1 cellular context compared by ENCODE assay signal in the genomic region with DNA sequence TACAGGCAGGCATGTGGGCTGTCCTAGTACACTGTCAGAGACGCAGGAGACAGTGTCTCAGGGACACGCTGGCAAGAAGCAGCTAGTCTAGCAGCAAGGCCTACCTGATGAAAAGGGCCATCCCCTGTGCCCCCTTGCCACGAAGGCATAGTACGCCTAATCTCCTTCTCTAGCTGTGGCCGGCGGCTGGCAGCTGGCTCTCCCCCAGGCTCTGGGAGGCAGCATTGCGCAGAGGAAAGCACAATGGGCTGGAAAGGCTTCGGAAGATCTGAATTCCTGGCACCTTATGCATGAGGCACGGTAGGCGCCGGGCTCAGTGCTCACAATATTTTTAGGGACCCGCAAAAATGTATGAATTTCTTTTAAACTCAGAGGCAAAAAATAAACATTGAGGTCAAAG.
TF ChIP-seq lines count a peak whose summit lies in the region.

No MANE protein-coding gene starts in this region.

TF ChIP-seq in SK-N-SH, 30 proteins besides CTCF, POLR2A, EP300 and RAD21 (continued from another document):
- TF ChIP-seq, protein P1, sequence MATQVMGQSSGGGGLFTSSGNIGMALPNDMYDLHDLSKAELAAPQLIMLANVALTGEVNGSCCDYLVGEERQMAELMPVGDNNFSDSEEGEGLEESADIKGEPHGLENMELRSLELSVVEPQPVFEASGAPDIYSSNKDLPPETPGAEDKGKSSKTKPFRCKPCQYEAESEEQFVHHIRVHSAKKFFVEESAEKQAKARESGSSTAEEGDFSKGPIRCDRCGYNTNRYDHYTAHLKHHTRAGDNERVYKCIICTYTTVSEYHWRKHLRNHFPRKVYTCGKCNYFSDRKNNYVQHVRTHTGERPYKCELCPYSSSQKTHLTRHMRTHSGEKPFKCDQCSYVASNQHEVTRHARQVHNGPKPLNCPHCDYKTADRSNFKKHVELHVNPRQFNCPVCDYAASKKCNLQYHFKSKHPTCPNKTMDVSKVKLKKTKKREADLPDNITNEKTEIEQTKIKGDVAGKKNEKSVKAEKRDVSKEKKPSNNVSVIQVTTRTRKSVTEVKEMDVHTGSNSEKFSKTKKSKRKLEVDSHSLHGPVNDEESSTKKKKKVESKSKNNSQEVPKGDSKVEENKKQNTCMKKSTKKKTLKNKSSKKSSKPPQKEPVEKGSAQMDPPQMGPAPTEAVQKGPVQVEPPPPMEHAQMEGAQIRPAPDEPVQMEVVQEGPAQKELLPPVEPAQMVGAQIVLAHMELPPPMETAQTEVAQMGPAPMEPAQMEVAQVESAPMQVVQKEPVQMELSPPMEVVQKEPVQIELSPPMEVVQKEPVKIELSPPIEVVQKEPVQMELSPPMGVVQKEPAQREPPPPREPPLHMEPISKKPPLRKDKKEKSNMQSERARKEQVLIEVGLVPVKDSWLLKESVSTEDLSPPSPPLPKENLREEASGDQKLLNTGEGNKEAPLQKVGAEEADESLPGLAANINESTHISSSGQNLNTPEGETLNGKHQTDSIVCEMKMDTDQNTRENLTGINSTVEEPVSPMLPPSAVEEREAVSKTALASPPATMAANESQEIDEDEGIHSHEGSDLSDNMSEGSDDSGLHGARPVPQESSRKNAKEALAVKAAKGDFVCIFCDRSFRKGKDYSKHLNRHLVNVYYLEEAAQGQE (IDR thresholded peaks at IDR 0.05; ENCODE audit: low read depth, low read length) = no peak
- no peak for TF ChIP-seq FOSL2 (IDR thresholded peaks at IDR 0.05; ENCODE audit: borderline replicate concordance, low read depth)
- no peak for TF ChIP-seq YY1 (IDR thresholded peaks at IDR 0.05; ENCODE audit: low read depth)
- TF ChIP-seq, protein P2, sequence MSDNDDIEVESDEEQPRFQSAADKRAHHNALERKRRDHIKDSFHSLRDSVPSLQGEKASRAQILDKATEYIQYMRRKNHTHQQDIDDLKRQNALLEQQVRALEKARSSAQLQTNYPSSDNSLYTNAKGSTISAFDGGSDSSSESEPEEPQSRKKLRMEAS (IDR thresholded peaks at IDR 0.05; ENCODE audit: low read depth) = no peak
- TF ChIP-seq, protein P3, sequence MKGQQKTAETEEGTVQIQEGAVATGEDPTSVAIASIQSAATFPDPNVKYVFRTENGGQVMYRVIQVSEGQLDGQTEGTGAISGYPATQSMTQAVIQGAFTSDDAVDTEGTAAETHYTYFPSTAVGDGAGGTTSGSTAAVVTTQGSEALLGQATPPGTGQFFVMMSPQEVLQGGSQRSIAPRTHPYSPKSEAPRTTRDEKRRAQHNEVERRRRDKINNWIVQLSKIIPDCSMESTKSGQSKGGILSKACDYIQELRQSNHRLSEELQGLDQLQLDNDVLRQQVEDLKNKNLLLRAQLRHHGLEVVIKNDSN (IDR thresholded peaks at IDR 0.05; ENCODE audit: borderline replicate concordance, low read depth) = no peak
- TF ChIP-seq, protein P4, sequence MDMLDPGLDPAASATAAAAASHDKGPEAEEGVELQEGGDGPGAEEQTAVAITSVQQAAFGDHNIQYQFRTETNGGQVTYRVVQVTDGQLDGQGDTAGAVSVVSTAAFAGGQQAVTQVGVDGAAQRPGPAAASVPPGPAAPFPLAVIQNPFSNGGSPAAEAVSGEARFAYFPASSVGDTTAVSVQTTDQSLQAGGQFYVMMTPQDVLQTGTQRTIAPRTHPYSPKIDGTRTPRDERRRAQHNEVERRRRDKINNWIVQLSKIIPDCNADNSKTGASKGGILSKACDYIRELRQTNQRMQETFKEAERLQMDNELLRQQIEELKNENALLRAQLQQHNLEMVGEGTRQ (IDR thresholded peaks at IDR 0.05; ENCODE audit: borderline replicate concordance, low read depth, low read length) = no peak
- no peak for TF ChIP-seq EZH2phosphoT487 (IDR thresholded peaks at IDR 0.05; ENCODE audit: borderline replicate concordance, low read depth)
- no peak for TF ChIP-seq MEF2A (IDR thresholded peaks at IDR 0.05; ENCODE audit: borderline replicate concordance, low read depth)
- no peak for TF ChIP-seq RCOR1 (IDR thresholded peaks at IDR 0.05; ENCODE audit: low read length)
- TF ChIP-seq NRF1 (IDR thresholded peaks at IDR 0.05; ENCODE audit: low read depth, low read length) = no peak
- no peak for TF ChIP-seq FOXM1 (IDR thresholded peaks at IDR 0.05; ENCODE audit: low read depth)
- TF ChIP-seq GABPA (IDR thresholded peaks at IDR 0.05; ENCODE audit: low read depth) = no peak
- no peak for TF ChIP-seq POLR2AphosphoS5 (IDR thresholded peaks at IDR 0.05; ENCODE audit: low read depth, low read length)
- no peak for TF ChIP-seq TCF12 (IDR thresholded peaks at IDR 0.05)
- TF ChIP-seq GATA2 (CRISPR knock-in tag; IDR thresholded peaks at IDR 0.05) = no peak
- TF ChIP-seq RFX5 (IDR thresholded peaks at IDR 0.05; ENCODE audit: low read length) = no peak
- TF ChIP-seq NFIC (IDR thresholded peaks at IDR 0.05; ENCODE audit: borderline replicate concordance) = no peak
